In the genomic region with DNA sequence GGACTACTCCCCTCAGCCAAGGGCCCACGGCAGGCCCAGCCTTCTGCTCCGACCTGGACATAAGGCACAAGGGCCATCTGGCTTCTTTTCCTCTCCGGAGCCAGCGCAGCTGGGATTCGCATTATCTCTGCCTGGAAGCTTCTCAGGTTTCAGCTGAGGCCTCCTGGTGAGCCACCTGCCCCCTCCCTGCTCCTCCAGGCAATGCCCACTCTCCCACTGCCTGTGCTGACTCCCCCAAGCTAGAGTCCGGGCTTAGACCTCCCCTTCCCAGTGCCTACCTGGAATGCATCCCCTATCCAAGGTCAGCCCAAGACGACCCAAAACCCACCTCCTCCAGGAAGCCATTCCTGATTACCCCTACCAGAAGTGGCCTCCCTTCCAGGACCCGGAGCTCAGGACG, we compare ENCODE assay signal across 1 cellular context.
TF ChIP-seq lines count a peak whose summit lies in the region.

No MANE protein-coding gene starts in this region.

TF ChIP-seq in K562, 482 proteins besides CTCF, POLR2A, EP300 and RAD21 (continued from another document):
- TF ChIP-seq, protein P1, sequence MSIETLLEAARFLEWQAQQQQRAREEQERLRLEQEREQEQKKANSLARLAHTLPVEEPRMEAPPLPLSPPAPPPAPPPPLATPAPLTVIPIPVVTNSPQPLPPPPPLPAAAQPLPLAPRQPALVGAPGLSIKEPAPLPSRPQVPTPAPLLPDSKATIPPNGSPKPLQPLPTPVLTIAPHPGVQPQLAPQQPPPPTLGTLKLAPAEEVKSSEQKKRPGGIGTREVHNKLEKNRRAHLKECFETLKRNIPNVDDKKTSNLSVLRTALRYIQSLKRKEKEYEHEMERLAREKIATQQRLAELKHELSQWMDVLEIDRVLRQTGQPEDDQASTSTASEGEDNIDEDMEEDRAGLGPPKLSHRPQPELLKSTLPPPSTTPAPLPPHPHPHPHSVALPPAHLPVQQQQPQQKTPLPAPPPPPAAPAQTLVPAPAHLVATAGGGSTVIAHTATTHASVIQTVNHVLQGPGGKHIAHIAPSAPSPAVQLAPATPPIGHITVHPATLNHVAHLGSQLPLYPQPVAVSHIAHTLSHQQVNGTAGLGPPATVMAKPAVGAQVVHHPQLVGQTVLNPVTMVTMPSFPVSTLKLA (conservative IDR thresholded peaks at IDR 0.05): no peak
- TF ChIP-seq TAL1 (IDR thresholded peaks at IDR 0.05) (0 out of 2 replicates have a peak, but pooled peaks have one; percentile 6), SRSF9 (IDR thresholded peaks at IDR 0.05; ENCODE audit: borderline replicate concordance, low read depth, low read length) (no peak), FUS (optimal IDR thresholded peaks at IDR 0.05; ENCODE audit: low read depth, low read length) (no peak), SAFB (IDR thresholded peaks at IDR 0.05; ENCODE audit: borderline replicate concordance, low read depth, low read length) (no peak), ZFP36 (IDR thresholded peaks at IDR 0.05; ENCODE audit: low read depth, low read length, partially characterized antibody) (peak; percentile 98), ZNF507 (tag; conservative IDR thresholded peaks at IDR 0.05) (no peak), ZNF436 (CRISPR knock-in tag; IDR thresholded peaks at IDR 0.05) (peak; percentile 79), ZNF584 (CRISPR knock-in tag; IDR thresholded peaks at IDR 0.05; ENCODE audit: low read depth) (no peak), KDM1A (IDR thresholded peaks at IDR 0.05) (peak; percentile 38 to 69; a peak in 3 of 4 replicates), CBFA2T2 (conservative IDR thresholded peaks at IDR 0.05) (peak; percentile 66), HNRNPLL (IDR thresholded peaks at IDR 0.05; ENCODE audit: low read depth, low read length, poor library complexity, severe bottlenecking) (peak; percentile 16), CBFA2T3 (IDR thresholded peaks at IDR 0.05) (peak; percentile 63), SMARCA5 (IDR thresholded peaks at IDR 0.05) (peak; percentile 67; the same call in 1 of the 2 replicates), NRF1 (conservative IDR thresholded peaks at IDR 0.05 in 1 of 2, IDR thresholded peaks at IDR 0.05 in 1 of 2) (peak in 1 of 2 experiments; percentile 40; a peak in 1 of 4 replicates), DACH1 (IDR thresholded peaks at IDR 0.05; ENCODE audit: partially characterized antibody) (no peak), HDAC2 (IDR thresholded peaks at IDR 0.05) (0 out of 2 replicates have a peak, but pooled peaks have one; percentile 53), BCOR (IDR thresholded peaks at IDR 0.05) (peak; percentile 96), CBX1 (IDR thresholded peaks at IDR 0.05; ENCODE audit: low read depth) (peak; percentile 67; the same call in 1 of the 2 replicates)
- TF ChIP-seq, protein P2, sequence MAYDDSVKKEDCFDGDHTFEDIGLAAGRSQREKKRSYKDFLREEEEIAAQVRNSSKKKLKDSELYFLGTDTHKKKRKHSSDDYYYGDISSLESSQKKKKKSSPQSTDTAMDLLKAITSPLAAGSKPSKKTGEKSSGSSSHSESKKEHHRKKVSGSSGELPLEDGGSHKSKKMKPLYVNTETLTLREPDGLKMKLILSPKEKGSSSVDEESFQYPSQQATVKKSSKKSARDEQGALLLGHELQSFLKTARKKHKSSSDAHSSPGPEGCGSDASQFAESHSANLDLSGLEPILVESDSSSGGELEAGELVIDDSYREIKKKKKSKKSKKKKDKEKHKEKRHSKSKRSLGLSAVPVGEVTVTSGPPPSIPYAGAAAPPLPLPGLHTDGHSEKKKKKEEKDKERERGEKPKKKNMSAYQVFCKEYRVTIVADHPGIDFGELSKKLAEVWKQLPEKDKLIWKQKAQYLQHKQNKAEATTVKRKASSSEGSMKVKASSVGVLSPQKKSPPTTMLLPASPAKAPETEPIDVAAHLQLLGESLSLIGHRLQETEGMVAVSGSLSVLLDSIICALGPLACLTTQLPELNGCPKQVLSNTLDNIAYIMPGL (CRISPR knock-in tag; IDR thresholded peaks at IDR 0.05): no peak
- TF ChIP-seq, protein P3, sequence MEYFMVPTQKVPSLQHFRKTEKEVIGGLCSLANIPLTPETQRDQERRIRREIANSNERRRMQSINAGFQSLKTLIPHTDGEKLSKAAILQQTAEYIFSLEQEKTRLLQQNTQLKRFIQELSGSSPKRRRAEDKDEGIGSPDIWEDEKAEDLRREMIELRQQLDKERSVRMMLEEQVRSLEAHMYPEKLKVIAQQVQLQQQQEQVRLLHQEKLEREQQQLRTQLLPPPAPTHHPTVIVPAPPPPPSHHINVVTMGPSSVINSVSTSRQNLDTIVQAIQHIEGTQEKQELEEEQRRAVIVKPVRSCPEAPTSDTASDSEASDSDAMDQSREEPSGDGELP (CRISPR knock-in tag; IDR thresholded peaks at IDR 0.05; ENCODE audit: borderline replicate concordance): peak; percentile 65
- TF ChIP-seq, protein P4, sequence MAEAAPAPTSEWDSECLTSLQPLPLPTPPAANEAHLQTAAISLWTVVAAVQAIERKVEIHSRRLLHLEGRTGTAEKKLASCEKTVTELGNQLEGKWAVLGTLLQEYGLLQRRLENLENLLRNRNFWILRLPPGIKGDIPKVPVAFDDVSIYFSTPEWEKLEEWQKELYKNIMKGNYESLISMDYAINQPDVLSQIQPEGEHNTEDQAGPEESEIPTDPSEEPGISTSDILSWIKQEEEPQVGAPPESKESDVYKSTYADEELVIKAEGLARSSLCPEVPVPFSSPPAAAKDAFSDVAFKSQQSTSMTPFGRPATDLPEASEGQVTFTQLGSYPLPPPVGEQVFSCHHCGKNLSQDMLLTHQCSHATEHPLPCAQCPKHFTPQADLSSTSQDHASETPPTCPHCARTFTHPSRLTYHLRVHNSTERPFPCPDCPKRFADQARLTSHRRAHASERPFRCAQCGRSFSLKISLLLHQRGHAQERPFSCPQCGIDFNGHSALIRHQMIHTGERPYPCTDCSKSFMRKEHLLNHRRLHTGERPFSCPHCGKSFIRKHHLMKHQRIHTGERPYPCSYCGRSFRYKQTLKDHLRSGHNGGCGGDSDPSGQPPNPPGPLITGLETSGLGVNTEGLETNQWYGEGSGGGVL (CRISPR knock-in tag; IDR thresholded peaks at IDR 0.05): no peak
- TF ChIP-seq, protein P5, sequence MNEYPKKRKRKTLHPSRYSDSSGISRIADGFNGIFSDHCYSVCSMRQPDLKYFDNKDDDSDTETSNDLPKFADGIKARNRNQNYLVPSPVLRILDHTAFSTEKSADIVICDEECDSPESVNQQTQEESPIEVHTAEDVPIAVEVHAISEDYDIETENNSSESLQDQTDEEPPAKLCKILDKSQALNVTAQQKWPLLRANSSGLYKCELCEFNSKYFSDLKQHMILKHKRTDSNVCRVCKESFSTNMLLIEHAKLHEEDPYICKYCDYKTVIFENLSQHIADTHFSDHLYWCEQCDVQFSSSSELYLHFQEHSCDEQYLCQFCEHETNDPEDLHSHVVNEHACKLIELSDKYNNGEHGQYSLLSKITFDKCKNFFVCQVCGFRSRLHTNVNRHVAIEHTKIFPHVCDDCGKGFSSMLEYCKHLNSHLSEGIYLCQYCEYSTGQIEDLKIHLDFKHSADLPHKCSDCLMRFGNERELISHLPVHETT (CRISPR knock-in tag; conservative IDR thresholded peaks at IDR 0.05 in 1 of 2, IDR thresholded peaks at IDR 0.05 in 1 of 2): no peak
